ENCODE assay signal across 12 cellular contexts in genomic region chr7:48096273-48096672, GRCh38. TPM values are rescaled to one million over a fixed set of nuclear protein-coding genes. Genes with fewer than 3 reads are reported as not detected.
DNase-seq lines count a peak whose midpoint lies in the region; ATAC-seq and TF ChIP-seq lines count a peak whose summit lies in the region.
"Had no signal": no experiment of that assay in that cellular context is flagged by ENCODE, and none has a peak within 500 bp of the region (broad histone marks: within the 10 kb centered on the region; RNA-seq: fewer than 3 reads in every experiment).

No MANE protein-coding gene starts in this region.

- peak; percentile 72 for ATAC-seq in stimulated activated naive CD8-positive, alpha-beta T cell treated with anti-CD3 and anti-CD28 coated beads, Interleukin-15, amount 100 ng/mL, for 72 hours
- ATAC-seq: Right ventricle myocardium inferior had no signal

- H2AFZ ChIP-seq in osteoblast (ENCODE audit: low read length), result no peak overlapping the region
- H2AFZ ChIP-seq: GM23248 had no signal

- peak overlapping the region; percentile 81 for H3K27ac Mint-ChIP-seq in T-helper 1 cell treated with Interleukin-12 subunit alpha and Interleukin-12 subunit beta and Interleukin-4 antibody, amounts not matched to agents 30 μg/mL and 1 μg/mL, for 36 hours
- peak overlapping the region; percentile 55 to 94 for H3K27ac Mint-ChIP-seq in stimulated activated naive CD8-positive, alpha-beta T cell treated with anti-CD3 and anti-CD28 coated beads, Interleukin-15, amount 100 ng/mL, for 72 hours

- H3K27me3 ChIP-seq in esophagus muscularis mucosa, result no peaks in the 10 kb centered on the region
- H3K27me3 ChIP-seq in osteoblast (ENCODE audit: insufficient read depth, low read length), result no peaks in the 10 kb centered on the region

- no peak for TF ChIP-seq CTCF in esophagus muscularis mucosa (IDR thresholded peaks at IDR 0.05)
- TF ChIP-seq CTCF in GM10266 (IDR thresholded peaks at IDR 0.05; ENCODE audit: control insufficient read depth, insufficient read depth, low read depth, missing control alignments), result no peak
- no peak for TF ChIP-seq CTCF in osteoblast (IDR thresholded peaks at IDR 0.05; ENCODE audit: extremely low read depth, low read depth, low read length)

- peaks cover 71% of the 10 kb centered on the region for H3K4me1 Mint-ChIP-seq in T-helper 1 cell treated with Interleukin-12 subunit alpha and Interleukin-12 subunit beta and Interleukin-4 antibody, amounts not matched to agents 30 μg/mL and 1 μg/mL, for 36 hours (ENCODE audit: low read depth)
- peaks cover 81% of the 10 kb centered on the region for H3K4me1 Mint-ChIP-seq in stimulated activated naive CD8-positive, alpha-beta T cell treated with anti-CD3 and anti-CD28 coated beads, Interleukin-15, amount 100 ng/mL, for 72 hours

- no peak for TF ChIP-seq EP300 in esophagus muscularis mucosa (IDR thresholded peaks at IDR 0.05)

- H3K4me3 Mint-ChIP-seq in T-helper 1 cell treated with Interleukin-12 subunit alpha and Interleukin-12 subunit beta and Interleukin-4 antibody, amounts not matched to agents 30 μg/mL and 1 μg/mL, for 36 hours, result peak overlapping the region; percentile 60
- peak overlapping the region; percentile 46 to 74 for H3K4me3 Mint-ChIP-seq in stimulated activated naive CD8-positive, alpha-beta T cell treated with anti-CD3 and anti-CD28 coated beads, Interleukin-15, amount 100 ng/mL, for 72 hours

- no peaks in the 10 kb centered on the region for H3K9me3 Mint-ChIP-seq in T-helper 1 cell treated with Interleukin-12 subunit alpha and Interleukin-12 subunit beta and Interleukin-4 antibody, amounts not matched to agents 30 μg/mL and 1 μg/mL, for 36 hours
- H3K9me3 Mint-ChIP-seq in stimulated activated naive CD8-positive, alpha-beta T cell treated with anti-CD3 and anti-CD28 coated beads, Interleukin-15, amount 100 ng/mL, for 72 hours, result no peaks in the 10 kb centered on the region

- H3K4me3 ChIP-seq in esophagus muscularis mucosa (no peak overlapping the region), osteoblast (ENCODE audit: insufficient read depth, low read length) (no peak overlapping the region)
- H3K4me3 ChIP-seq: GM23248 had no signal

- TF ChIP-seq POLR2A in esophagus muscularis mucosa (IDR thresholded peaks at IDR 0.05; ENCODE audit: low read depth), result no peak

- H3K27ac ChIP-seq in esophagus muscularis mucosa (replicated peaks in 1 of 4) (no peak overlapping the region), osteoblast (ENCODE audit: low read depth, low read length) (no peak overlapping the region)

- WGBS in esophagus muscularis mucosa, result 84% methylated on average over 2 of the region's 2 CpGs

- no peaks in the 10 kb centered on the region for H4K20me1 ChIP-seq in osteoblast (ENCODE audit: insufficient read depth, low read length)

- H3K4me2 ChIP-seq in osteoblast (ENCODE audit: insufficient read depth, low read length), result no peak overlapping the region

- peaks cover 77% of the 10 kb centered on the region for H3K36me3 Mint-ChIP-seq in T-helper 1 cell treated with Interleukin-12 subunit alpha and Interleukin-12 subunit beta and Interleukin-4 antibody, amounts not matched to agents 30 μg/mL and 1 μg/mL, for 36 hours (ENCODE audit: low read depth)

- H3K79me2 ChIP-seq in osteoblast (ENCODE audit: insufficient read depth, low read length), result peaks cover 31% of the 10 kb centered on the region

- peak; percentile 36 for DNase-seq in activated naive CD4-positive, alpha-beta T cell treated with Interleukin-2 at 50 U/mL for 16 hours
- no peak for DNase-seq in activated naive CD4-positive, alpha-beta T cell treated with anti-CD3 and anti-CD28 coated beads, Interleukin-2, amount 50 U/mL, for 16 hours
- peak; percentile 21 for DNase-seq in esophagus muscularis mucosa (ENCODE audit: extremely low spot score)
- no peak for DNase-seq in stimulated activated naive CD8-positive, alpha-beta T cell treated with anti-CD3 and anti-CD28 coated beads, Interleukin-15, amount 100 ng/mL, for 72 hours
- no peak for DNase-seq in GM10266 (ENCODE audit: extremely low spot score)
- DNase-seq in NCI-H345 treated with DMSO at 0.1 percent for 48 hours (lab: John Stamatoyannopoulos, UW; ENCODE audit: unreplicated experiment), result no peak
- no peak for DNase-seq in osteoblast (ENCODE audit: insufficient read length, low spot score, missing footprints)
- DNase-seq: activated CD4-positive, CD25-positive, alpha-beta regulatory T cell treated with anti-CD3 and anti-CD28 coated beads, Interleukin-2, amount 50 U/mL, for 72 hours; erythroblast; GM23248 had no signal

- intact Hi-C loops in esophagus muscularis mucosa (cut with DNase I), result no loop called here

- H3K36me3 ChIP-seq in esophagus muscularis mucosa (peaks cover 0 to 92% (median 71%) of the 10 kb centered on the region in 4 donors), osteoblast (ENCODE audit: insufficient read depth, low read length) (peaks cover 26% of the 10 kb centered on the region)

- no peaks in the 10 kb centered on the region for H3K27me3 Mint-ChIP-seq in T-helper 1 cell treated with Interleukin-12 subunit alpha and Interleukin-12 subunit beta and Interleukin-4 antibody, amounts not matched to agents 30 μg/mL and 1 μg/mL, for 36 hours (ENCODE audit: low read depth)
- no peaks in the 10 kb centered on the region for H3K27me3 Mint-ChIP-seq in stimulated activated naive CD8-positive, alpha-beta T cell treated with anti-CD3 and anti-CD28 coated beads, Interleukin-15, amount 100 ng/mL, for 72 hours

- H3K4me1 ChIP-seq in esophagus muscularis mucosa (peaks cover 7 to 14% (median 11%) of the 10 kb centered on the region in 4 donors), osteoblast (ENCODE audit: insufficient read depth, low read length) (peaks cover 26% of the 10 kb centered on the region)

- no peaks in the 10 kb centered on the region for H3K9me3 ChIP-seq in esophagus muscularis mucosa
- no peaks in the 10 kb centered on the region for H3K9me3 ChIP-seq in osteoblast (ENCODE audit: low read depth, low read length)

RNA-seq across cellular contexts. Expression of gene UPP1, which starts 7.2 kb away (rescaled TPM):
- 10 to 100 TPM in 3 of 4 donors, 1 to 10 TPM in 1; 7.1 to 26.8 (median 10.6) TPM for total RNA-seq in esophagus muscularis mucosa
- total RNA-seq in osteoblast, result 30.4 and 35.5 TPM in 2 replicates

Comparison
In these comparisons a context has a peak if more than half of its experiments do, and no peak if none do; other contexts are left out.
1. DNase-seq: peak in activated naive CD4-positive, alpha-beta T cell treated with Interleukin-2 at 50 U/mL for 16 hours (single experiment) and esophagus muscularis mucosa (single experiment); none in activated naive CD4-positive, alpha-beta T cell treated with anti-CD3 and anti-CD28 coated beads, Interleukin-2, amount 50 U/mL, for 16 hours (single experiment), stimulated activated naive CD8-positive, alpha-beta T cell treated with anti-CD3 and anti-CD28 coated beads, Interleukin-15, amount 100 ng/mL, for 72 hours (0 of 2), GM10266 (single experiment), NCI-H345 treated with DMSO at 0.1 percent for 48 hours (single experiment) and osteoblast (single experiment).